In genomic region chr19:57655443-57655842, GRCh38 we compare ENCODE assay signal across 1 cellular context.
A peak's percentile ranks its signal among the peaks of the same experiment; 100 is the strongest.
TF ChIP-seq lines count a peak whose summit lies in the region.

No MANE protein-coding gene starts in this region.

TF ChIP-seq in K562, 482 proteins besides CTCF, POLR2A, EP300 and RAD21:
- TF ChIP-seq TEAD4 (IDR thresholded peaks at IDR 0.05; ENCODE audit: low read length) (peak; percentile 34; the same call in 1 of the 2 replicates), TEAD4 (CRISPR knock-in tag; IDR thresholded peaks at IDR 0.05; ENCODE audit: borderline replicate concordance) (no peak), ZNF316 (IDR thresholded peaks at IDR 0.05) (peak; percentile 50), DPF2 (IDR thresholded peaks at IDR 0.05) (peak; percentile 44; the same call in 1 of the 2 replicates), OTX1 (CRISPR knock-in tag; IDR thresholded peaks at IDR 0.05) (no peak), NFIC (IDR thresholded peaks at IDR 0.05) (peak; percentile 39; the same call in 1 of the 2 replicates), CBFA2T3 (IDR thresholded peaks at IDR 0.05) (peak; percentile 87), RNF2 (IDR thresholded peaks at IDR 0.05) (no peak), MEF2A (IDR thresholded peaks at IDR 0.05; ENCODE audit: control insufficient read depth, low read depth, low read length) (no peak), XRCC5 (IDR thresholded peaks at IDR 0.05; ENCODE audit: low read depth, low read length) (no peak), LARP7 (IDR thresholded peaks at IDR 0.05) (no peak), FOSL1 (tag; conservative IDR thresholded peaks at IDR 0.05) (peak; percentile 37), CBFA2T2 (conservative IDR thresholded peaks at IDR 0.05) (peak; percentile 69), ZBTB2 (IDR thresholded peaks at IDR 0.05) (no peak), HCFC1 (IDR thresholded peaks at IDR 0.05; ENCODE audit: low read depth, low read length) (no peak), NR2C2 (CRISPR knock-in tag; IDR thresholded peaks at IDR 0.05) (no peak), NR2C2 (tag; IDR thresholded peaks at IDR 0.05) (no peak), TCF3 (CRISPR knock-in tag; IDR thresholded peaks at IDR 0.05) (peak; percentile 61; the same call in 1 of the 2 replicates), SMARCA4 (IDR thresholded peaks at IDR 0.05) (peak; percentile 60; the same call in 1 of the 2 replicates), ARID1B (IDR thresholded peaks at IDR 0.05) (peak; percentile 80), KAT7 (CRISPR knock-in tag; IDR thresholded peaks at IDR 0.05; ENCODE audit: borderline replicate concordance) (no peak), C11orf30 (IDR thresholded peaks at IDR 0.05; ENCODE audit: low read depth) (peak; percentile 24; the same call in 1 of the 2 replicates), DIDO1 (tag; IDR thresholded peaks at IDR 0.05; ENCODE audit: low read depth) (no peak), ZC3H11A (IDR thresholded peaks at IDR 0.05; ENCODE audit: low read depth, low read length) (no peak), NCOR1 (IDR thresholded peaks at IDR 0.05) (peak; percentile 56), NELFE (IDR thresholded peaks at IDR 0.05; ENCODE audit: insufficient read depth, insufficient read length) (no peak), TBL1XR1 (IDR thresholded peaks at IDR 0.05; ENCODE audit: low read length in 2 of 2) (no peak), CSDE1 (IDR thresholded peaks at IDR 0.05) (no peak), STAT6 (CRISPR knock-in tag; IDR thresholded peaks at IDR 0.05) (no peak), EHMT2 (IDR thresholded peaks at IDR 0.05) (0 out of 2 replicates have a peak, but pooled peaks have one; percentile 36), TRIM24 (IDR thresholded peaks at IDR 0.05) (peak; percentile 36 to 53; a peak in 1 of 4 replicates), TAL1 (IDR thresholded peaks at IDR 0.05) (peak; percentile 56; the same call in 1 of the 2 replicates), NFE2 (IDR thresholded peaks at IDR 0.05; ENCODE audit: low read depth) (peak; percentile 38; the same call in 1 of the 2 replicates), FOXK2 (conservative IDR thresholded peaks at IDR 0.05 in 1 of 2, IDR thresholded peaks at IDR 0.05 in 1 of 2; ENCODE audit: low read depth in 2 of 2) (0 out of 4 replicates have a peak, but pooled peaks of 1 of the 2 experiments have one; percentile 20)
